Comparison of ENCODE assay signal across 12 cellular contexts in genomic region chr10:88980247-88980646, GRCh38. TPM values are rescaled to one million over a fixed set of nuclear protein-coding genes. Genes with fewer than 3 reads are reported as not detected.
DNase-seq lines count a peak whose midpoint lies in the region; ATAC-seq and TF ChIP-seq lines count a peak whose summit lies in the region.
"Had no signal": no experiment of that assay in that cellular context is flagged by ENCODE, and none has a peak within 500 bp of the region (broad histone marks: within the 10 kb centered on the region; RNA-seq: fewer than 3 reads in every experiment).

No MANE protein-coding gene starts in this region.

- H3K36me3 ChIP-seq in colonic mucosa (no peaks in the 10 kb centered on the region), urinary bladder (ENCODE audit: insufficient read depth) (no peaks in the 10 kb centered on the region)
- H3K36me3 ChIP-seq: SJCRH30 had no signal

- no peak for DNase-seq in colonic mucosa
- DNase-seq in right cardiac atrium, result no peak
- DNase-seq in sciatic nerve (ENCODE audit: low spot score), result no peak
- no peak for DNase-seq in DMS53 treated with DMSO at 0.1 percent for 48 hours (lab: John Stamatoyannopoulos, UW; ENCODE audit: unreplicated experiment)
- DNase-seq in left lobe of liver (ENCODE audit: low spot score), result no peak
- no peak for DNase-seq in NCI-H526 treated with DMSO at 0.1 percent for 48 hours (lab: John Stamatoyannopoulos, UW)
- DNase-seq: left colon; NCI-H187; SJCRH30; stimulated activated CD4-positive, alpha-beta T cell treated with anti-CD3 and anti-CD28 coated beads, Interleukin-1b, Interleukin-23, amount 100 ng/mL, for 48 hours had no signal

- H3K4me3 ChIP-seq in colonic mucosa, result no peak overlapping the region
- H3K4me3 ChIP-seq in right cardiac atrium (ENCODE audit: low read length), result no peak overlapping the region
- H3K4me3 ChIP-seq in urinary bladder (ENCODE audit: low read depth, low read length), result no peak overlapping the region
- H3K4me3 ChIP-seq: SJCRH30 had no signal

- no peak for TF ChIP-seq CTCF in colonic mucosa (IDR thresholded peaks at IDR 0.05)

- 38% methylated on average over 4 of the region's 4 CpGs for WGBS in right cardiac atrium
- 31% methylated on average over 4 of the region's 4 CpGs for WGBS in urinary bladder

- H3K27ac ChIP-seq in colonic mucosa (peak overlapping the region; percentile 15), right cardiac atrium (ENCODE audit: low read length) (peak overlapping the region; percentile 80), urinary bladder (ENCODE audit: low read depth) (peak overlapping the region; percentile 27)
- H3K27ac ChIP-seq: SJCRH30 had no signal

- intact Hi-C loops in colonic mucosa (cut with DNase I) (no loop called here), right cardiac atrium (cut with DNase I) (no loop called here), sciatic nerve (cut with DNase I) (loop anchor here (10.0 kb wide), 1 partner anchor 45 kb away; no protein-coding TSS in a partner anchor)

- H3K4me1 ChIP-seq in colonic mucosa (no peaks in the 10 kb centered on the region), right cardiac atrium (ENCODE audit: control insufficient read depth, insufficient read depth, low read length) (peaks cover 11% of the 10 kb centered on the region), urinary bladder (ENCODE audit: insufficient read depth) (no peaks in the 10 kb centered on the region)
- H3K4me1 ChIP-seq: SJCRH30 had no signal

- peak overlapping the region in 1 of 2 donors; percentile 19 for H3K9ac ChIP-seq in colonic mucosa (ENCODE audit: low read depth in 2 of 2, low read length in 2 of 2)

- H3K27me3 ChIP-seq in colonic mucosa, result no peaks in the 10 kb centered on the region
- H3K27me3 ChIP-seq in right cardiac atrium (ENCODE audit: control insufficient read depth, insufficient read depth), result no peaks in the 10 kb centered on the region
- H3K27me3 ChIP-seq: SJCRH30 had no signal

- H3K9me3 ChIP-seq in colonic mucosa, result no peaks in the 10 kb centered on the region
- H3K9me3 ChIP-seq in right cardiac atrium (ENCODE audit: control insufficient read depth, low read length), result no peaks in the 10 kb centered on the region
- H3K9me3 ChIP-seq: SJCRH30 had no signal

- ATAC-seq in right cardiac atrium, result peak; percentile 57 to 62
- peak; percentile 8 for ATAC-seq in sciatic nerve
- no peak for ATAC-seq in left lobe of liver
- ATAC-seq in GM18861 (IDR thresholded peaks at IDR 0.05; ENCODE audit: unreplicated experiment), result no peak
- ATAC-seq: left colon had no signal

RNA-seq across cellular contexts. Expression of gene FAS, which starts 10.4 kb away (rescaled TPM):
- 10 to 100 TPM; 41.1 to 43.1 TPM for total RNA-seq in colonic mucosa
- 10 to 100 TPM in 1 of 4 donors, 1 to 10 TPM in 3; 5.7 to 10.1 (median 6.5) TPM for total RNA-seq in right cardiac atrium
- polyA plus RNA-seq in right cardiac atrium, result 4.7 TPM
- total RNA-seq in sciatic nerve, result 27.5 TPM
- 48.3 TPM for total RNA-seq in urinary bladder
- polyA plus RNA-seq in urinary bladder, result 9.5 TPM
- total RNA-seq in left lobe of liver, result 13.0 TPM

RNA-seq across cellular contexts. Expression of gene ACTA2, which starts 27.7 kb away (rescaled TPM):
- 100 to 1,000 TPM in 1 of 2 donors, 10 to 100 TPM in 1; 88.3 to 265 TPM for total RNA-seq in colonic mucosa
- total RNA-seq in right cardiac atrium, result 1,000 to 10,000 TPM in 2 of 4 donors, 100 to 1,000 TPM in 2; 746 to 3,137 (median 1,120) TPM
- polyA plus RNA-seq in right cardiac atrium, result 649 TPM
- 573 TPM for total RNA-seq in sciatic nerve
- 3,971 TPM for total RNA-seq in urinary bladder
- polyA plus RNA-seq in urinary bladder, result 6,755 TPM
- 17.0 TPM for total RNA-seq in left lobe of liver

Comparison
In these comparisons a context has a peak if more than half of its experiments do, and no peak if none do; other contexts are left out.
1. H3K27ac ChIP-seq: peak in every context shown above with its lines; median percentile 80 in right cardiac atrium; 27 in urinary bladder; 15 in colonic mucosa.
2. ATAC-seq: peak in right cardiac atrium (2 of 2) and sciatic nerve (single experiment); none in left lobe of liver (single experiment) and GM18861 (single experiment).